In the genomic region with DNA sequence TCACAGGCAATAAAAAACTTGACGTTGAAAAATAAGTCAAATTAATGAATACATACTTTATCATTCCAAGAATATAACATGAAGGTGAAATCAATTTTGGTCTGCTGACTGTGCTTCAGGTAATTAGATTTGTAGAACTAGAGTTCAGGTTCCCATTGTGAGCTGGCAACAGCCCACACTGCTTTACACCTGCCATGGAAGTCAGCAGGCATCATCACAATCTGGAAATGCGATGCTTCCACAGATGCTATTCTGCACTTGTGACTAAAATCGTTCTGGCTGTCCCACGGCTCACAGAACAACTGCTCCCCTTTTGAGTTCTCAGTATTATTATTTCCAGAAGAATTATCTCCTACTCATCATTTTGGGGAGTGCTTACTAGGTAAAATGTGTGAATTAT, we compare ENCODE assay signal across 9 cellular contexts.
DNase-seq lines count a peak whose midpoint lies in the region.
"Had no signal": no experiment of that assay in that cellular context is flagged by ENCODE, and none has a peak within 500 bp of the region (broad histone marks: within the 10 kb centered on the region; RNA-seq: fewer than 3 reads in every experiment).

No MANE protein-coding gene starts in this region.

- peak; percentile 27 for DNase-seq in Ammon's horn (ENCODE audit: low spot score)
- peak; percentile 90 for DNase-seq in G401 (ENCODE audit: low spot score)
- peak; percentile 68 for DNase-seq in NCI-H2171 treated with DMSO at 0.1 percent for 48 hours (lab: John Stamatoyannopoulos, UW)
- DNase-seq in pons (ENCODE audit: low spot score) = peak; percentile 17
- DNase-seq in AG08395 (ENCODE audit: low spot score) = no peak
- no peak for DNase-seq in NCI-H345 treated with DMSO at 0.1 percent for 48 hours (lab: John Stamatoyannopoulos, UW; ENCODE audit: unreplicated experiment)
- DNase-seq: Caco-2; CD8-positive, alpha-beta memory T cell; H7 had no signal

- in situ Hi-C loops in G401 (cut with HindIII; ENCODE audit: low sequenced_read_pairs) = no loop called here

Comparison
In these comparisons a context has a peak if more than half of its experiments do, and no peak if none do; other contexts are left out.
1. DNase-seq: peak in Ammon's horn (single experiment), G401 (single experiment), NCI-H2171 treated with DMSO at 0.1 percent for 48 hours (single experiment) and pons (single experiment); none in AG08395 (single experiment) and NCI-H345 treated with DMSO at 0.1 percent for 48 hours (single experiment).